2 cellular contexts compared by ENCODE assay signal in the genomic region with DNA sequence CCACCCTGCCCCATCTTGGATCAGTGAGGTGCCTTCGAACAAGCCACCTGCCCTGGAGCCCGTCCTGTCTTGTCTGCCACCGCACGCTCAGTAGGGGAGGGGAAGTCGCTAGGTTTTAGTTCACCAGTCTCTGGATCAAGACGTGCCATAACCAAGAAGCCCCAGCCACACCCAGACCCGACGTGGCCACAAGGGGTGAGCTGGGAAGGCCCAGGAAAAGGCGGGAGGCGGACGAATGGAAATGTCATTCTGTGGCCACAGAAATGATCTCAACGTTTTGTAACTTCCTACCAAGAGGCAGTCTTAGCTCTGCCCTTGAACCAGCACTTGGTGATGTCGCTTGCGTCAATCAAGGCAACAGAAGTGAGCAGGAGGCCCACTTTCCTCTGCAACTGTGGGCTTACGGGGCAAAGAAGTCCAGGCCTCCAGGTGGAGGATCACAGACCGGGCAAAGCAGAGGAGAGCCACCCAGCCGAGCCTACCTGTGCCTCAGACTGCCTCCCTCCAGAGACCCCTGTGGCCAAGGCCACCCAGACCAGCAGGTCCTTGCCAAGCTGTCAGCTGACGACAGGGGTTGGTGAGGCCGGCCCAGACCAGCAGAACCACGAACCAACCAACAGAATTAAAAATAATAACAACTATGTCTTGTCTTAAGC.
A peak's percentile ranks its signal among the peaks of the same experiment; 100 is the strongest.
TF ChIP-seq lines count a peak whose summit lies in the region.

No MANE protein-coding gene starts in this region.

TF ChIP-seq in WTC11, 78 proteins besides CTCF, POLR2A, EP300 and RAD21:
- TF ChIP-seq ZNF121 (CRISPR knock-in tag; IDR thresholded peaks at IDR 0.05) = no peak
- no peak for TF ChIP-seq SMAD3 (CRISPR knock-in tag; IDR thresholded peaks at IDR 0.05; ENCODE audit: borderline replicate concordance)
- TF ChIP-seq NFE2L1 (CRISPR knock-in tag; IDR thresholded peaks at IDR 0.05) = no peak
- TF ChIP-seq, protein P1, sequence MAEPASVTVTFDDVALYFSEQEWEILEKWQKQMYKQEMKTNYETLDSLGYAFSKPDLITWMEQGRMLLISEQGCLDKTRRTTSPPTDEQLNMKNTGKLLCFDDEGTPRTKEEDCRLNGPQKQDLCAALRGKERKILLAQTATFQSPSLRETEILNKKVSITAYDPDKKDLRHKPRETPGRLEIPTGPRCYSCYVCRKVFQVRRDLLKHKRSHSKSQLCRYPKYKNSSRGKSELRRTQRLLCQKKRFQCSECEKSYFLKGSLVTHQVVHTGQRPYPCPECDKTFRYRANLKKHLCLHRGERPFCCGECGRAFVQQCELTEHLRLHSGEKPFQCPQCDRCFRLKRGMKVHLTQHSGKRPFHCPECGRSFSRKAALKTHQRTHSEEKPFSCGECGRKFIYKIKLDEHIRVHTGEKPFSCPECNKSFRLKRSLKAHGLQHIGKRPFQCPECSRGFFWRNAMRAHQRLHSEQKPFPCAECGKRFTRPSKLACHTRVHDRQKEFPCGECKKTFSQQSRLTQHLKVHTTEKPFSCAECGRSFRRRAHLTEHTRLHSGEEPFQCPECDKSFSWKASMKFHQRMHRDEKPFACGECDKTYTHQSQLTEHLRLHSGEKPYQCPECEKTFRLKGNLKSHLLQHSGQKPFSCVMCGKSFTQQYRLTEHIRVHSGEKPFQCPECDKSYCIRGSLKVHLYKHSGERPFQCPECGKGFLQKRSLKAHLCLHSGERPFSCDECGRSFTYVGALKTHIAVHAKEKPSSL (CRISPR knock-in tag; conservative IDR thresholded peaks at IDR 0.05) = no peak
- TF ChIP-seq CREB1 (CRISPR knock-in tag; IDR thresholded peaks at IDR 0.05) = no peak
- TF ChIP-seq, protein P2, sequence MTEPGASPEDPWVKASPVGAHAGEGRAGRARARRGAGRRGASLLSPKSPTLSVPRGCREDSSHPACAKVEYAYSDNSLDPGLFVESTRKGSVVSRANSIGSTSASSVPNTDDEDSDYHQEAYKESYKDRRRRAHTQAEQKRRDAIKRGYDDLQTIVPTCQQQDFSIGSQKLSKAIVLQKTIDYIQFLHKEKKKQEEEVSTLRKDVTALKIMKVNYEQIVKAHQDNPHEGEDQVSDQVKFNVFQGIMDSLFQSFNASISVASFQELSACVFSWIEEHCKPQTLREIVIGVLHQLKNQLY (CRISPR knock-in tag; IDR thresholded peaks at IDR 0.05) = no peak
- TF ChIP-seq, protein P3, sequence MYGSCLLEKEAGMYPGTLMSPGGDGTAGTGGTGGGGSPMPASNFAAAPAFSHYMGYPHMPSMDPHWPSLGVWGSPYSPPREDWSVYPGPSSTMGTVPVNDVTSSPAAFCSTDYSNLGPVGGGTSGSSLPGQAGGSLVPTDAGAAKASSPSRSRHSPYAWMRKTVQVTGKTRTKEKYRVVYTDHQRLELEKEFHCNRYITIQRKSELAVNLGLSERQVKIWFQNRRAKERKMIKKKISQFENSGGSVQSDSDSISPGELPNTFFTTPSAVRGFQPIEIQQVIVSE (CRISPR knock-in tag; IDR thresholded peaks at IDR 0.05; ENCODE audit: borderline replicate concordance) = no peak
- no peak for TF ChIP-seq ZNF232 (CRISPR knock-in tag; IDR thresholded peaks at IDR 0.05)
- TF ChIP-seq ZNF416 (CRISPR knock-in tag; IDR thresholded peaks at IDR 0.05) = no peak
- TF ChIP-seq ATF2 (CRISPR knock-in tag; IDR thresholded peaks at IDR 0.05; ENCODE audit: borderline replicate concordance, low read depth) = no peak
- no peak for TF ChIP-seq NR2C2 (CRISPR knock-in tag; IDR thresholded peaks at IDR 0.05)
- TF ChIP-seq ERG (CRISPR knock-in tag; IDR thresholded peaks at IDR 0.05) = no peak
- no peak for TF ChIP-seq GRHL2 (CRISPR knock-in tag; IDR thresholded peaks at IDR 0.05; ENCODE audit: insufficient replicate concordance, severe bottlenecking)
- no peak for TF ChIP-seq ZNF396 (CRISPR knock-in tag; IDR thresholded peaks at IDR 0.05; ENCODE audit: borderline replicate concordance)
- TF ChIP-seq FOXJ3 (CRISPR knock-in tag; IDR thresholded peaks at IDR 0.05; ENCODE audit: borderline replicate concordance) = no peak
- no peak for TF ChIP-seq SP1 (CRISPR knock-in tag; conservative IDR thresholded peaks at IDR 0.05)
- TF ChIP-seq, protein P4, sequence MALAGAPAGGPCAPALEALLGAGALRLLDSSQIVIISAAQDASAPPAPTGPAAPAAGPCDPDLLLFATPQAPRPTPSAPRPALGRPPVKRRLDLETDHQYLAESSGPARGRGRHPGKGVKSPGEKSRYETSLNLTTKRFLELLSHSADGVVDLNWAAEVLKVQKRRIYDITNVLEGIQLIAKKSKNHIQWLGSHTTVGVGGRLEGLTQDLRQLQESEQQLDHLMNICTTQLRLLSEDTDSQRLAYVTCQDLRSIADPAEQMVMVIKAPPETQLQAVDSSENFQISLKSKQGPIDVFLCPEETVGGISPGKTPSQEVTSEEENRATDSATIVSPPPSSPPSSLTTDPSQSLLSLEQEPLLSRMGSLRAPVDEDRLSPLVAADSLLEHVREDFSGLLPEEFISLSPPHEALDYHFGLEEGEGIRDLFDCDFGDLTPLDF (CRISPR knock-in tag; IDR thresholded peaks at IDR 0.05) = no peak
- no peak for TF ChIP-seq ZMAT4 (CRISPR knock-in tag; IDR thresholded peaks at IDR 0.05)

TF ChIP-seq in HepG2, 621 proteins besides CTCF, POLR2A, EP300 and RAD21:
- TF ChIP-seq, protein P5, sequence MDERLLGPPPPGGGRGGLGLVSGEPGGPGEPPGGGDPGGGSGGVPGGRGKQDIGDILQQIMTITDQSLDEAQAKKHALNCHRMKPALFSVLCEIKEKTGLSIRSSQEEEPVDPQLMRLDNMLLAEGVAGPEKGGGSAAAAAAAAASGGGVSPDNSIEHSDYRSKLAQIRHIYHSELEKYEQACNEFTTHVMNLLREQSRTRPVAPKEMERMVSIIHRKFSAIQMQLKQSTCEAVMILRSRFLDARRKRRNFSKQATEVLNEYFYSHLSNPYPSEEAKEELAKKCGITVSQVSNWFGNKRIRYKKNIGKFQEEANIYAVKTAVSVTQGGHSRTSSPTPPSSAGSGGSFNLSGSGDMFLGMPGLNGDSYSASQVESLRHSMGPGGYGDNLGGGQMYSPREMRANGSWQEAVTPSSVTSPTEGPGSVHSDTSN (CRISPR knock-in tag; IDR thresholded peaks at IDR 0.05) = no peak
- 0 out of 2 replicates have a peak, but pooled peaks have one; percentile 2 for TF ChIP-seq ZNF768 (CRISPR knock-in tag; IDR thresholded peaks at IDR 0.05)
- TF ChIP-seq MTF1 (CRISPR knock-in tag; IDR thresholded peaks at IDR 0.05) = no peak
- TF ChIP-seq ZNF687 (CRISPR knock-in tag; IDR thresholded peaks at IDR 0.05) = 0 out of 2 replicates have a peak, but pooled peaks have one; percentile 28
- no peak for TF ChIP-seq MXD4 (CRISPR knock-in tag; IDR thresholded peaks at IDR 0.05)
- TF ChIP-seq SIX1 (CRISPR knock-in tag; IDR thresholded peaks at IDR 0.05; ENCODE audit: borderline replicate concordance) = no peak
TF ChIP-seq in HepG2: peak in this region for 2.
